ENCODE assay signal across 6 cellular contexts in the genomic region with DNA sequence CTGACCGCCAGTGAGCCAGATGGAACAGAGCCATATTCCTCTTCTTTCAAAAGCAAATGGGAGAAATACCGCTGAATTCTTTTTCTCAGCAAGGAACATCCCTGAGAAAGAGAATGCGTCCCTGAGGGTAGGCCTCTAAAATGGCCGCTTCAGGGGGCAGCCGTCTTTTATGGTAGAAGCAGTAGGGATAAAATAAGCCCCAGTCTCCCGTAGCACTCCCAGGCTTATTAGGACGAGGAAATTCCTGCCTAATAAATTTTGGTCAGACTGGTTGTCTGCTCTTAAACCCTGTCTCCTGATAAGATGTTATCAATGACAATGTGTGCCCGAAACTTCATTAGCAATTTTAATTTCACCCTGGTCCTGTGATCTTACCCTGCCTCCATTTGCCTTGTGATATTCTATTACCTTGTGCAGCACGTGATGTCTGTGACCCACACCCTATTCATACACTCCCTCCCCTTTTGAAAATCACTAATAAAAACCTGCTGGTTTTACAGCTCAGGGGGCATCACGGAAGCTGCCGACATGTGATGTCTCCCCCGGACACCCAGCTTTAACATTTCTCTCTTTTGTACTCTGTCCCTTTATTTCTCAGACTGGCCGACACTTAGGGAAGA. TPM values are rescaled to one million over a fixed set of nuclear protein-coding genes. Genes with fewer than 3 reads are reported as not detected.
A peak's percentile ranks its signal among the peaks of the same experiment; 100 is the strongest.
DNase-seq lines count a peak whose midpoint lies in the region; ATAC-seq and TF ChIP-seq lines count a peak whose summit lies in the region.
"Not testable (repeated sequence)": the region's sequence is repeated elsewhere in the genome, so short reads cannot be mapped to it uniquely, and the experiment has no call there.

No MANE protein-coding gene starts in this region.

- H3F3A ChIP-seq in neural progenitor cell (ENCODE audit: low read depth), result peaks cover 11% of the 10 kb centered on the region

- H3K27me3 Mint-ChIP-seq in H9 (ENCODE audit: low read depth); WTC11 (ENCODE audit: low read depth); endodermal cell (ENCODE audit: insufficient read depth); neural progenitor cell (ENCODE audit: insufficient read depth, low read depth): not testable (repeated sequence)

- peak overlapping the region; percentile 45 to 79 for H3K4me3 Mint-ChIP-seq in H9
- H3K4me3 Mint-ChIP-seq in WTC11, result peak overlapping the region; percentile 41
- not testable (repeated sequence) for H3K4me3 Mint-ChIP-seq in endodermal cell
- peak overlapping the region; percentile 36 for H3K4me3 Mint-ChIP-seq in neural progenitor cell

- not testable (repeated sequence) for H3K18ac ChIP-seq in H9 (ENCODE audit: insufficient read length, low read depth, low read length)

- H3K27ac ChIP-seq in H9 (ENCODE audit: insufficient read length, low read depth, low read length) (peak overlapping the region; percentile 90), HUES64 (ENCODE audit: low read depth, low read length) (peak overlapping the region; percentile 84; the same call in 1 of the 2 replicates), iPS-20b (ENCODE audit: low read length) (peak overlapping the region; percentile 87)
- not testable (repeated sequence) for H3K27ac ChIP-seq in endodermal cell (ENCODE audit: low read depth, low read length); neural progenitor cell

- not testable (repeated sequence) for H3K9me3 Mint-ChIP-seq in H9, neural progenitor cell
- peaks cover 26% of the 10 kb centered on the region for H3K9me3 Mint-ChIP-seq in WTC11
- peaks cover 52% of the 10 kb centered on the region for H3K9me3 Mint-ChIP-seq in endodermal cell

- not testable (repeated sequence) for H3K79me1 ChIP-seq in H9 (ENCODE audit: insufficient read depth, low read depth, low read length, poor library complexity, severe bottlenecking)

- H3K4ac ChIP-seq in H9 (ENCODE audit: low read depth, low read length), result not testable (repeated sequence)

- not testable (repeated sequence) for H2BK12ac ChIP-seq in H9 (ENCODE audit: insufficient read length, low read depth, low read length)

- not testable (repeated sequence) for H3K23ac ChIP-seq in H9 (ENCODE audit: insufficient read length, low read depth, low read length)

- not testable (repeated sequence) for H3K4me3 ChIP-seq in HUES64 (ENCODE audit: low read length); neural progenitor cell
- H3K4me3 ChIP-seq in endodermal cell (ENCODE audit: low read length), result peak overlapping the region; percentile 68
- peak overlapping the region; percentile 32; the same call in 1 of the 2 replicates for H3K4me3 ChIP-seq in iPS-20b (ENCODE audit: low read length)

- not testable (repeated sequence) for H2AFZ ChIP-seq in H9 (ENCODE audit: low read length); neural progenitor cell (replicated peaks)

- not testable (repeated sequence) for TF ChIP-seq CTCF in H9 (conservative IDR thresholded peaks at IDR 0.05); WTC11 (IDR thresholded peaks at IDR 0.05); endodermal cell (conservative IDR thresholded peaks at IDR 0.05); neural progenitor cell (IDR thresholded peaks at IDR 0.05)

- H3K9ac ChIP-seq in H9 (ENCODE audit: extremely low read depth, insufficient read length, low read length); HUES64 (ENCODE audit: low read depth, low read length); endodermal cell (ENCODE audit: extremely low read depth, low read length, poor library complexity, severe bottlenecking); neural progenitor cell: not testable (repeated sequence)
- H3K9ac ChIP-seq in iPS-20b (ENCODE audit: low read depth, low read length), result peak overlapping the region; percentile 58; the same call in 1 of the 2 replicates

- POLR2A ChIA-PET in WTC11 (lab: Charles Lee), result not testable (repeated sequence)

- peak overlapping the region; percentile 94 to 99 (median 98) for H3K27ac Mint-ChIP-seq in H9
- peak overlapping the region; percentile 97 for H3K27ac Mint-ChIP-seq in WTC11
- H3K27ac Mint-ChIP-seq in endodermal cell, result not testable (repeated sequence)
- peak overlapping the region; percentile 69 for H3K27ac Mint-ChIP-seq in neural progenitor cell

- ATAC-seq in WTC11, result not testable (repeated sequence)

- H3T11ph ChIP-seq in H9 (ENCODE audit: low read length), result not testable (repeated sequence)

- H3K79me2 ChIP-seq in H9 (ENCODE audit: insufficient read depth, low read length), result not testable (repeated sequence)
- H3K79me2 ChIP-seq in neural progenitor cell (ENCODE audit: low read depth), result peaks cover 11% of the 10 kb centered on the region

- H4K91ac ChIP-seq in H9 (ENCODE audit: insufficient read length, low read depth, low read length), result not testable (repeated sequence)

- H3K27me3 ChIP-seq in H9 (ENCODE audit: insufficient read depth, low read length); HUES64 (ENCODE audit: insufficient read depth, low read length); endodermal cell (ENCODE audit: control insufficient read depth, insufficient read depth, low read length, poor library complexity, severe bottlenecking); iPS-20b (ENCODE audit: insufficient read depth, low read length); neural progenitor cell: not testable (repeated sequence)

- DNase-seq in H9; WTC11 (ENCODE audit: low spot score); endodermal cell; neural progenitor cell (ENCODE audit: low spot score): not testable (repeated sequence)

- H4K5ac ChIP-seq in H9 (ENCODE audit: insufficient read length, low read depth, low read length), result not testable (repeated sequence)

- H3K9me3 ChIP-seq in H9 (ENCODE audit: control insufficient read depth, low read depth, low read length); iPS-20b (ENCODE audit: insufficient read depth, low read depth, low read length); neural progenitor cell (ENCODE audit: low read depth): not testable (repeated sequence)
- H3K9me3 ChIP-seq in HUES64 (ENCODE audit: insufficient read depth, low read depth, low read length) (peaks cover 13% of the 10 kb centered on the region), endodermal cell (ENCODE audit: control insufficient read depth, low read length) (peaks cover 54% of the 10 kb centered on the region)

- not testable (repeated sequence) for H4K20me1 ChIP-seq in H9 (ENCODE audit: control insufficient read depth, insufficient read depth, insufficient read length); neural progenitor cell (ENCODE audit: low read depth)

- peak overlapping the region; percentile 51 for H3K4me2 ChIP-seq in H9 (ENCODE audit: insufficient read depth, insufficient read length, low read length)
- not testable (repeated sequence) for H3K4me2 ChIP-seq in neural progenitor cell

- not testable (repeated sequence) for H2BK5ac ChIP-seq in H9 (ENCODE audit: insufficient read length, low read length)

- not testable (repeated sequence) for H3K56ac ChIP-seq in H9 (ENCODE audit: insufficient read length, low read depth, low read length)

- not testable (repeated sequence) for H2BK20ac ChIP-seq in H9 (ENCODE audit: low read depth, low read length, poor library complexity, severe bottlenecking)

- H3K4me1 ChIP-seq in H9 (ENCODE audit: insufficient read depth, low read length); HUES64 (ENCODE audit: insufficient read depth, low read length); endodermal cell (ENCODE audit: control insufficient read depth, insufficient read depth, low read length); neural progenitor cell: not testable (repeated sequence)
- H3K4me1 ChIP-seq in iPS-20b (ENCODE audit: insufficient read depth, low read length), result peaks cover 44% of the 10 kb centered on the region; the same call in 1 of the 2 replicates

- WGBS in H9 (ENCODE audit: extremely low coverage, insufficient read length, low lambda C conversion rate), result no CpG with 5 or more reads among the region's 13 CpGs
- 79% methylated on average over 13 of the region's 13 CpGs for WGBS in HUES64
- 90 to 94% methylated on average over 8 to 13 of the region's 13 CpGs for WGBS in endodermal cell (ENCODE audit: insufficient coverage in 1 of 2, insufficient read length in 1 of 2), 2 experiments

- not testable (repeated sequence) for H3K23me2 ChIP-seq in H9 (ENCODE audit: insufficient read length, low read depth, low read length, poor library complexity, severe bottlenecking)

- not testable (repeated sequence) for H2BK15ac ChIP-seq in H9 (ENCODE audit: low read depth, low read length)

- CTCF ChIA-PET in WTC11 (lab: Charles Lee), result not testable (repeated sequence)

- H2AK5ac ChIP-seq in H9 (ENCODE audit: insufficient read length, low read length), result not testable (repeated sequence)

- H2BK120ac ChIP-seq in H9 (ENCODE audit: low read depth, low read length, poor library complexity, severe bottlenecking), result not testable (repeated sequence)

- H3K4me1 Mint-ChIP-seq in H9, result peaks cover 57 to 69% of the 10 kb centered on the region in 2 experiments
- peaks cover 33% of the 10 kb centered on the region for H3K4me1 Mint-ChIP-seq in WTC11
- H3K4me1 Mint-ChIP-seq in endodermal cell, neural progenitor cell: not testable (repeated sequence)

- H3K14ac ChIP-seq in H9 (ENCODE audit: insufficient read depth, low read length), result not testable (repeated sequence)

- H3K36me3 Mint-ChIP-seq in H9 (ENCODE audit: insufficient read depth in 1 of 3, low read depth in 3 of 3), result peaks cover 8 to 27% (median 11%) of the 10 kb centered on the region in 3 experiments
- peaks cover 27% of the 10 kb centered on the region for H3K36me3 Mint-ChIP-seq in WTC11
- H3K36me3 Mint-ChIP-seq in endodermal cell (ENCODE audit: low read depth), result peaks cover 27% of the 10 kb centered on the region
- H3K36me3 Mint-ChIP-seq in neural progenitor cell, result not testable (repeated sequence)

- not testable (repeated sequence) for H3K36me3 ChIP-seq in HUES64 (ENCODE audit: insufficient read depth, low read length); iPS-20b (ENCODE audit: insufficient read depth, low read depth, low read length); neural progenitor cell
- H3K36me3 ChIP-seq in endodermal cell (ENCODE audit: control insufficient read depth, insufficient read depth, low read length), result peaks cover 12% of the 10 kb centered on the region

- H4K8ac ChIP-seq in H9 (replicated peaks; ENCODE audit: insufficient read length, low read depth, low read length), result not testable (repeated sequence)

RNA-seq across cellular contexts. Expression of a gene that starts 14.4 kb away (rescaled TPM):
- total RNA-seq in H9 (2021) (17.4 and 22.4 TPM in 2 replicates), WTC11 (2021) (7.3 to 11.6 TPM (median 10.9 TPM) in 3 replicates), endodermal cell (10 to 100 TPM; 11.8 to 25.1 TPM), neural progenitor cell (ENCODE audit: low replicate concordance) (10.9 and 11.4 TPM in 2 replicates)
- polyA plus RNA-seq in HUES64 (2013, experiment 1 of 2), result 4.7 TPM
- 5.1 TPM for polyA plus RNA-seq in HUES64 (2013, experiment 2 of 2)
- polyA plus RNA-seq in endodermal cell (2013, experiment 1 of 2), result 6.9 TPM
- polyA plus RNA-seq in endodermal cell (2013, experiment 2 of 2), result 8.1 TPM

RNA-seq across cellular contexts. Expression of a gene that starts 14.9 kb away (rescaled TPM):
- total RNA-seq in H9 (2021), result 317 and 324 TPM in 2 replicates
- 279 TPM for polyA plus RNA-seq in HUES64 (2013, experiment 1 of 2)
- polyA plus RNA-seq in HUES64 (2013, experiment 2 of 2), result 299 TPM
- 255 to 268 TPM (median 259 TPM) in 3 replicates for total RNA-seq in WTC11 (2021)
- 100 to 1,000 TPM; 160 to 259 TPM for total RNA-seq in endodermal cell
- 235 TPM for polyA plus RNA-seq in endodermal cell (2013, experiment 1 of 2)
- 226 TPM for polyA plus RNA-seq in endodermal cell (2013, experiment 2 of 2)
- 291 and 323 TPM in 2 replicates for total RNA-seq in neural progenitor cell (ENCODE audit: low replicate concordance)
